ENCODE assay signal across 9 cellular contexts in genomic region chr9:37574996-37575395, GRCh38. TPM values are rescaled to one million over a fixed set of nuclear protein-coding genes. Genes with fewer than 3 reads are reported as not detected.
A peak's percentile ranks its signal among the peaks of the same experiment; 100 is the strongest.
DNase-seq lines count a peak whose midpoint lies in the region; ATAC-seq and TF ChIP-seq lines count a peak whose summit lies in the region.
"Had no signal": no experiment of that assay in that cellular context is flagged by ENCODE, and none has a peak within 500 bp of the region (broad histone marks: within the 10 kb centered on the region; RNA-seq: fewer than 3 reads in every experiment).

No MANE protein-coding gene starts in this region.

- no peak for DNase-seq in activated CD4-positive, alpha-beta T cell treated with anti-CD3 and anti-CD28 coated beads, Interleukin-2, amount 10 ng/mL, durations not matched to agents 24 days and 14 days
- DNase-seq in activated CD4-positive, alpha-beta T cell treated with anti-CD3 and anti-CD28 coated beads for 4 hours: no peak
- peak; percentile 25 for DNase-seq in WERI-Rb-1
- DNase-seq in stromal cell of bone marrow (ENCODE audit: low read depth): peak; percentile 26
- DNase-seq: NCI-H1092 had no signal

- H3K27ac ChIP-seq in WERI-Rb-1: peak overlapping the region; percentile 97

- H3K27me3 ChIP-seq in WERI-Rb-1 (ENCODE audit: insufficient read depth, low read depth, severe bottlenecking) (no peaks in the 10 kb centered on the region), iPS-15b (ENCODE audit: control insufficient read depth, insufficient read depth, low read length) (no peaks in the 10 kb centered on the region)

- H3K4me3 ChIP-seq in WERI-Rb-1 (ENCODE audit: low read depth, low read length) (peak overlapping the region; percentile 97), iPS-15b (ENCODE audit: low read depth, low read length) (peak overlapping the region; percentile 82)

- no peak for TF ChIP-seq CTCF in WERI-Rb-1 (IDR thresholded peaks at IDR 0.05; ENCODE audit: low read depth, low read length)

- H3K9me3 Mint-ChIP-seq in activated CD4-positive, alpha-beta T cell treated with anti-CD3 and anti-CD28 coated beads, Interleukin-2, amount 10 ng/mL, durations not matched to agents 24 days and 14 days: no peaks in the 10 kb centered on the region

- no peak overlapping the region for H3K27ac Mint-ChIP-seq in activated CD4-positive, alpha-beta T cell treated with anti-CD3 and anti-CD28 coated beads, Interleukin-2, amount 10 ng/mL, durations not matched to agents 24 days and 14 days

- H3K9me3 ChIP-seq in WERI-Rb-1 (ENCODE audit: severe bottlenecking) (no peaks in the 10 kb centered on the region), iPS-15b (ENCODE audit: control insufficient read depth, insufficient read depth, low read length) (no peaks in the 10 kb centered on the region)

- H3K36me3 Mint-ChIP-seq in activated CD4-positive, alpha-beta T cell treated with anti-CD3 and anti-CD28 coated beads, Interleukin-2, amount 10 ng/mL, durations not matched to agents 24 days and 14 days (ENCODE audit: low read depth): peaks cover 11% of the 10 kb centered on the region

- peaks cover 10% of the 10 kb centered on the region for H3K27me3 Mint-ChIP-seq in activated CD4-positive, alpha-beta T cell treated with anti-CD3 and anti-CD28 coated beads, Interleukin-2, amount 10 ng/mL, durations not matched to agents 24 days and 14 days

- peaks cover 28% of the 10 kb centered on the region for H3K4me1 ChIP-seq in iPS-15b (ENCODE audit: control insufficient read depth, insufficient read depth, low read length)

- peaks cover 22% of the 10 kb centered on the region for H3K4me1 Mint-ChIP-seq in activated CD4-positive, alpha-beta T cell treated with anti-CD3 and anti-CD28 coated beads, Interleukin-2, amount 10 ng/mL, durations not matched to agents 24 days and 14 days

- intact Hi-C loops in activated CD4-positive, alpha-beta T cell treated with anti-CD3 and anti-CD28 coated beads, Interleukin-2, amount 10 ng/mL, durations not matched to agents 24 days and 14 days (cut with micrococcal nuclease): loop anchor here (5.0 kb wide), 1 partner anchor 88 kb away; the partner anchor contains the start of gene POLR1E

- H3K36me3 ChIP-seq in WERI-Rb-1: peaks cover 42% of the 10 kb centered on the region
- H3K36me3 ChIP-seq in iPS-15b (ENCODE audit: control insufficient read depth, insufficient read depth, low read length): no peaks in the 10 kb centered on the region

- ATAC-seq in GM18517 (IDR thresholded peaks at IDR 0.05; ENCODE audit: unreplicated experiment) (no peak), HG02610 (IDR thresholded peaks at IDR 0.05; ENCODE audit: unreplicated experiment) (no peak), GM21367 (IDR thresholded peaks at IDR 0.05; ENCODE audit: unreplicated experiment) (no peak)

- H3K9ac ChIP-seq in iPS-15b (ENCODE audit: low read depth, low read length): no peak overlapping the region

- peak overlapping the region; percentile 78 for H3K4me3 Mint-ChIP-seq in activated CD4-positive, alpha-beta T cell treated with anti-CD3 and anti-CD28 coated beads, Interleukin-2, amount 10 ng/mL, durations not matched to agents 24 days and 14 days

RNA-seq across cellular contexts. Expression of gene FBXO10, which starts 1.2 kb away (rescaled TPM):
- total RNA-seq in activated CD4-positive, alpha-beta T cell treated with anti-CD3 and anti-CD28 coated beads, Interleukin-2, amount 10 ng/mL, durations not matched to agents 24 days and 14 days: 1.9 and 2.7 TPM in 2 replicates

RNA-seq across cellular contexts. Expression of gene TOMM5, which starts 17.4 kb away (rescaled TPM):
- total RNA-seq in activated CD4-positive, alpha-beta T cell treated with anti-CD3 and anti-CD28 coated beads, Interleukin-2, amount 10 ng/mL, durations not matched to agents 24 days and 14 days: 186 and 193 TPM in 2 replicates

Comparison
In these comparisons a context has a peak if more than half of its experiments do, and no peak if none do; other contexts are left out.
1. DNase-seq: peak in WERI-Rb-1 (single experiment) and stromal cell of bone marrow (single experiment); none in activated CD4-positive, alpha-beta T cell treated with anti-CD3 and anti-CD28 coated beads, Interleukin-2, amount 10 ng/mL, durations not matched to agents 24 days and 14 days (single experiment) and activated CD4-positive, alpha-beta T cell treated with anti-CD3 and anti-CD28 coated beads for 4 hours (0 of 2).